10 cellular contexts compared by ENCODE assay signal in the genomic region with DNA sequence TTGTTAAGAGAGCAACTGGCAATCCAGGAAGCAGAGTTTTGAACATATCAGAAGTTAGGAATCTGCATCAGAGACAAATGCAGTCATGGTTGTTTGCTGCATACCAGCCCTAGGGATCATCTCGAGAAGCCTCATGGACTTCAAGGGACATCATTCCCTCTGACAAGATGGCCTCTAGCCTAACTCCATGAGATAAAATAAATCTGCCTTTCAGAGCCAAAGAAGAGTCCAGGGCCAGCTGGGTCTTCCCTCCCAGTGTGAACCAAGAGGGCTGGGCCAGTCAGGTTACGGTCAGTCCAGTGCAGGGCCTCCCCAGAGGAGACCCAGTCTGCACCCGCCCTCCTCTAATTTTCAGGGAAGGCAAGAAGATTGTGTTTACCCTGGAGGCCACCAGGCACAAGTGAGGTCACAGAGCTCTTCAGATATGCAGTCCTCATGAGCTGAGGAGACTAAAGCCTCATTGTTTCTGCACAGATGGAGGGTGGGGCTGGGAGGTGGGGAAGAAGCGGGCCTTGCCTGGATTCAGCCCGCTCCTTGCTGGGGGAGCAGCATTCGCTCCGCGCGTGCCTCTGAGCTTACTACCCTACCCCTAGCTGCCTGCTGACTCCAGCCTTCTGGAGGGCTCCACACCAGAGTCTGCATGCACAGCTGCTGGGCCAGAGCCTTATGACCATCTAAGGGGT. TPM values are rescaled to one million over a fixed set of nuclear protein-coding genes. Genes with fewer than 3 reads are reported as not detected.
DNase-seq lines count a peak whose midpoint lies in the region; ATAC-seq and TF ChIP-seq lines count a peak whose summit lies in the region.
"Had no signal": no experiment of that assay in that cellular context is flagged by ENCODE, and none has a peak within 500 bp of the region (broad histone marks: within the 10 kb centered on the region; RNA-seq: fewer than 3 reads in every experiment).

No MANE protein-coding gene starts in this region.

- no peaks in the 10 kb centered on the region for H3K9me2 ChIP-seq in PC-3 (replicated peaks; ENCODE audit: low read length)

- H3K27me3 ChIP-seq in PC-3 (ENCODE audit: low read length) (no peaks in the 10 kb centered on the region), osteoblast (ENCODE audit: insufficient read depth, low read length) (no peaks in the 10 kb centered on the region)

- TF ChIP-seq CTCF in PC-3 (conservative IDR thresholded peaks at IDR 0.05; ENCODE audit: low read depth, low read length) = no peak
- no peak for TF ChIP-seq CTCF in osteoblast (IDR thresholded peaks at IDR 0.05; ENCODE audit: extremely low read depth, low read depth, low read length)

- CTCF ChIA-PET in PC-3 (lab: Charles Lee) = no interaction called here

- H3K27ac ChIP-seq in PC-3 (ENCODE audit: low read length) (no peak overlapping the region), osteoblast (ENCODE audit: low read depth, low read length) (no peak overlapping the region)

- peaks cover 1% of the 10 kb centered on the region for H3F3A ChIP-seq in PC-3 (ENCODE audit: low read length, unreplicated experiment)

- H3K4me1 ChIP-seq in PC-3 (ENCODE audit: insufficient read depth, low read length) (peaks cover 14% of the 10 kb centered on the region), osteoblast (ENCODE audit: insufficient read depth, low read length) (no peaks in the 10 kb centered on the region)

- H4K20me1 ChIP-seq in PC-3 (ENCODE audit: low read length) = no peaks in the 10 kb centered on the region
- no peaks in the 10 kb centered on the region for H4K20me1 ChIP-seq in osteoblast (ENCODE audit: insufficient read depth, low read length)

- intact Hi-C loops in PC-3 (cut with micrococcal nuclease) = no loop called here
- intact Hi-C loops in head of caudate nucleus (cut with DNase I) = no loop called here

- H3K79me2 ChIP-seq in PC-3 (ENCODE audit: low read length) (no peaks in the 10 kb centered on the region), osteoblast (ENCODE audit: insufficient read depth, low read length) (peaks cover 16% of the 10 kb centered on the region)

- BruUV-seq in PC-3 (replicated peaks; lab: Mats Ljungman, UMichigan) = no TSS peak

- H3K9ac ChIP-seq in PC-3 (ENCODE audit: low read length) = no peak overlapping the region

- ATAC-seq in PC-3 = peak; percentile 12
- no peak for ATAC-seq in HG03045 (IDR thresholded peaks at IDR 0.05; ENCODE audit: unreplicated experiment)
- no peak for ATAC-seq in HG03095 (IDR thresholded peaks at IDR 0.05; ENCODE audit: unreplicated experiment)

- H3K36me3 ChIP-seq in PC-3 (ENCODE audit: low read depth, low read length) (peaks cover 77% of the 10 kb centered on the region), osteoblast (ENCODE audit: insufficient read depth, low read length) (peaks cover 74% of the 10 kb centered on the region)

- H2AFZ ChIP-seq in PC-3 (ENCODE audit: low read length) (no peak overlapping the region), osteoblast (ENCODE audit: low read length) (no peak overlapping the region)

- H3K9me3 ChIP-seq in PC-3 (ENCODE audit: low read length) = no peaks in the 10 kb centered on the region
- no peaks in the 10 kb centered on the region for H3K9me3 ChIP-seq in osteoblast (ENCODE audit: low read depth, low read length)

- POLR2A ChIA-PET in PC-3 (lab: Charles Lee; ENCODE audit: unreplicated experiment) = interaction anchor here (0.6 kb wide), 1 partner anchor 64 kb away, joined by 3 read pairs; no protein-coding TSS in a partner anchor

- no peak overlapping the region for H3K4me3 ChIP-seq in PC-3 (ENCODE audit: low read length)
- H3K4me3 ChIP-seq in osteoblast (ENCODE audit: insufficient read depth, low read length) = no peak overlapping the region

- DNase-seq in DMS53 (lab: John Stamatoyannopoulos, UW) (peak; percentile 97), PC-3 (no peak), head of caudate nucleus (peak; percentile 48 to 90 (median 75)), osteoblast (ENCODE audit: insufficient read length, low spot score, missing footprints) (peak; percentile 61), cortex of kidney (lab: John Stamatoyannopoulos, UW) (no peak), HPDE6-E6E7 (ENCODE audit: extremely low spot score) (no peak)
- DNase-seq: activated T-cell treated with anti-CD3 and anti-CD28 coated beads, Interleukin-2, amount 50 U/mL, for 4 hours; stimulated activated naive CD4-positive, alpha-beta T cell treated with Interleukin-2 at 50 U/mL for 16 hours had no signal

- H3K4me2 ChIP-seq in PC-3 (ENCODE audit: low read length) (no peak overlapping the region), osteoblast (ENCODE audit: insufficient read depth, low read length) (no peak overlapping the region)

RNA-seq across cellular contexts. Expression of a gene that starts 52.8 kb away (rescaled TPM):
- total RNA-seq in PC-3 (2014; rRNA removed) = 1,259 and 1,457 TPM in 2 replicates
- 340 and 341 TPM in 2 replicates for total RNA-seq in osteoblast

Comparison
In these comparisons a context has a peak if more than half of its experiments do, and no peak if none do; other contexts are left out.
1. DNase-seq: peak in DMS53 (single experiment), head of caudate nucleus (42 of 42) and osteoblast (single experiment); none in PC-3 (single experiment), cortex of kidney (single experiment) and HPDE6-E6E7 (single experiment).